In the genomic region with DNA sequence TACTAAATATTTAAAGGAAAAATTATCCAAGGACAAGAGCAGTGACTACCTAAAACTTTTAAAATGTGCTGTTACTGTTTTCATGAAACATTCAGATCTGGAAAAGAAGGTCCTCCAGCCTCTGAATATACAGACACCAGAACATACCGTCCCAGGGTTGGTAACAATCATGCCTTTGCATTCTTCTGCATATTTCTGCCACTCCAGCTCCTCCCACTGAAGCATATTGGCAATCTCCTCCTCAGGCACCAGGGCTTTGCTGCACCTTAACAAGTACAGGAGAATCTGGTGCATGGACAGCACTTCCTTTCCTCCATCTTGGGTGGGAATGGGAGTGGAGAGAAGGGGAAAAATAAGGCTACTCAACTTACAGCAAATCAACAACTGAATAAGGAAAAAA, we compare ENCODE assay signal across 1 cellular context.
TF ChIP-seq lines count a peak whose summit lies in the region.

No MANE protein-coding gene starts in this region.

TF ChIP-seq in K562, 482 proteins besides CTCF, POLR2A, EP300 and RAD21:
- no peak for TF ChIP-seq ZNF174 (CRISPR knock-in tag; IDR thresholded peaks at IDR 0.05)
- 0 out of 2 replicates have a peak, but pooled peaks have one; percentile 7 for TF ChIP-seq TSC22D4 (tag; IDR thresholded peaks at IDR 0.05)
- TF ChIP-seq ZNF12 (CRISPR knock-in tag; IDR thresholded peaks at IDR 0.05): no peak
